Comparison of ENCODE assay signal across 24 cellular contexts in genomic region chr14:94042433-94043091, GRCh38. TPM values are rescaled to one million over a fixed set of nuclear protein-coding genes. Genes with fewer than 3 reads are reported as not detected.
DNase-seq lines count a peak whose midpoint lies in the region; ATAC-seq, FAIRE-seq and TF ChIP-seq lines count a peak whose summit lies in the region.
"Had no signal": no experiment of that assay in that cellular context is flagged by ENCODE, and none has a peak within 500 bp of the region (broad histone marks: within the 10 kb centered on the region; RNA-seq: fewer than 3 reads in every experiment).

No MANE protein-coding gene starts in this region.

- no peak overlapping the region for H3K23ac ChIP-seq in H1 (ENCODE audit: insufficient read length)

- peak overlapping the region; percentile 14; the same call in 1 of the 2 replicates for H4K8ac ChIP-seq in H1 (ENCODE audit: extremely low read depth, insufficient read depth, low read length)

- H3K4me2 ChIP-seq in H1 (ENCODE audit: insufficient read depth in 1 of 2, low read depth in 2 of 2, low read length in 2 of 2) (no peak overlapping the region), skeletal muscle satellite cell (ENCODE audit: low read length) (peak overlapping the region; percentile 21)
- H3K4me2 ChIP-seq: GM23338, PC-9 had no signal

- H2BK12ac ChIP-seq in H1 (ENCODE audit: low read depth, low read length): no peak overlapping the region

- H3K56ac ChIP-seq in H1 (replicated peaks; ENCODE audit: insufficient read length, low read depth, low read length): no peak overlapping the region

- DNase-seq in H1 (ENCODE audit: low read depth in 1 of 2, low spot score in 2 of 2) (no peak), right lobe of liver (no peak)
- DNase-seq: activated CD4-positive, alpha-beta memory T cell treated with anti-CD3 and anti-CD28 coated beads, Interleukin-2, amount 10 ng/mL, durations not matched to agents 7 days and 5 days; activated naive CD4-positive, alpha-beta T cell treated with anti-CD3 and anti-CD28 coated beads for 36 hours; activated T-cell treated with anti-CD3 and anti-CD28 coated beads, Interleukin-2, amount 50 U/mL, for 1 hour; DMS79; erythroblast; NCI-H187; NCI-H2227 treated with DMSO at 0.1 percent for 48 hours; PC-9; SJCRH30; transverse colon; WERI-Rb-1 had no signal

- no peak for TF ChIP-seq RAD21 in H1 (IDR thresholded peaks at IDR 0.05 in 1 of 2, conservative IDR thresholded peaks at IDR 0.05 in 1 of 2; ENCODE audit: low read depth in 2 of 2, low read length in 2 of 2)

- no peaks in the 10 kb centered on the region for H3K23me2 ChIP-seq in H1 (ENCODE audit: low read depth, low read length)

- H2BK5ac ChIP-seq in H1 (ENCODE audit: low read depth, low read length): no peak overlapping the region

- intact Hi-C loops in right lobe of liver (cut with DNase I): loop anchor here (10.0 kb wide), 1 partner anchor 82 kb away; the partner anchor contains the start of gene IFI27L2 (in 2 of the 2)

- H3K79me1 ChIP-seq in H1 (ENCODE audit: low read depth, low read length): no peaks in the 10 kb centered on the region

- H3K27ac ChIP-seq in HUES6 (ENCODE audit: low read depth, low read length): no peak overlapping the region
- H3K27ac ChIP-seq in H1 (ENCODE audit: low read depth, low read length): no peak overlapping the region
- H3K27ac ChIP-seq in right lobe of liver: no peak overlapping the region
- H3K27ac ChIP-seq: ascending aorta, PC-9, SJCRH30, transverse colon, WERI-Rb-1 had no signal

- TF ChIP-seq EP300 in H1 (IDR thresholded peaks at IDR 0.05; ENCODE audit: borderline replicate concordance in 1 of 2, low read depth in 2 of 2, low read length in 2 of 2): no peak

- 76% methylated on average over 12 of the region's 12 CpGs; no CpG with 5 or more reads in 1 of the 2 experiments for WGBS in H1 (ENCODE audit: extremely low coverage in 1 of 2, insufficient coverage in 1 of 2, insufficient read length in 1 of 2, insufficient replicate concordance in 2 of 2, low coverage in 1 of 2, low lambda C conversion rate in 2 of 2, missing lambda C conversion rate in 1 of 2), 2 experiments
- 76% methylated on average over 3 of the region's 12 CpGs for WGBS in right lobe of liver (ENCODE audit: insufficient coverage, low coverage, low lambda C conversion rate, missing lambda C conversion rate)

- no peak overlapping the region for H4K5ac ChIP-seq in H1 (ENCODE audit: insufficient read length, low read depth, low read length)

- H4K91ac ChIP-seq in H1 (replicated peaks; ENCODE audit: insufficient read length, low read length): no peak overlapping the region

- peak overlapping the region; percentile 12 for H3K9ac ChIP-seq in HUES6 (ENCODE audit: low read length)
- H3K9ac ChIP-seq in H1 (replicated peaks in 1 of 4; ENCODE audit: extremely low read depth in 1 of 4, low read depth in 3 of 4, low read length in 3 of 4): no peak overlapping the region
- no peak overlapping the region for H3K9ac ChIP-seq in skeletal muscle satellite cell (ENCODE audit: low read depth, low read length)

- H3K9me3 ChIP-seq in HUES6 (ENCODE audit: control insufficient read depth, insufficient read depth, low read depth, low read length) (no peaks in the 10 kb centered on the region), H1 (ENCODE audit: insufficient read depth in 2 of 2, low read depth in 1 of 2, low read length in 1 of 2) (no peaks in the 10 kb centered on the region), right lobe of liver (no peaks in the 10 kb centered on the region), skeletal muscle satellite cell (replicated peaks; ENCODE audit: low read length) (no peaks in the 10 kb centered on the region)
- H3K9me3 ChIP-seq: ascending aorta, sigmoid colon, SJCRH30, transverse colon had no signal

- no peak overlapping the region for H2AFZ ChIP-seq in H1 (ENCODE audit: low read length)
- H2AFZ ChIP-seq: GM23338, PC-9 had no signal

- POLR2A ChIA-PET in H1 (lab: Charles Lee; ENCODE audit: partially characterized antibody): interaction anchor here (1.0 kb wide), 1 partner anchor 10 kb away, joined by 3 read pairs; no protein-coding TSS in a partner anchor

- peaks cover 41% of the 10 kb centered on the region for H3K36me3 ChIP-seq in HUES6 (ENCODE audit: control insufficient read depth, insufficient read depth, low read length)
- H3K36me3 ChIP-seq in H1 (ENCODE audit: control insufficient read depth in 2 of 4, insufficient read depth in 4 of 4, low read length in 3 of 4): peaks cover 7 to 33% (median 14%) of the 10 kb centered on the region in 4 experiments; a peak in 6 of 8 replicates
- H3K36me3 ChIP-seq in right lobe of liver: peaks cover 0 to 12% (median 6%) of the 10 kb centered on the region in 4 donors
- H3K36me3 ChIP-seq in skeletal muscle satellite cell (ENCODE audit: insufficient read depth, low read length): peaks cover 32% of the 10 kb centered on the region

- no peak overlapping the region for H2BK20ac ChIP-seq in H1 (ENCODE audit: low read length)

- no peaks in the 10 kb centered on the region for H3K4me1 ChIP-seq in HUES6 (ENCODE audit: control insufficient read depth, insufficient read depth, low read length)
- H3K4me1 ChIP-seq in H1 (replicated peaks in 1 of 4; ENCODE audit: control insufficient read depth in 3 of 4, insufficient read depth in 4 of 4, low read length in 3 of 4): no peaks in the 10 kb centered on the region
- H3K4me1 ChIP-seq in right lobe of liver: peaks cover 0 to 8% (median 0%) of the 10 kb centered on the region in 4 donors
- peaks cover 14% of the 10 kb centered on the region for H3K4me1 ChIP-seq in skeletal muscle satellite cell (ENCODE audit: control insufficient read depth, insufficient read depth, low read length)
- H3K4me1 ChIP-seq: SJCRH30, transverse colon had no signal

- peaks cover 0 to 7% of the 10 kb centered on the region in 2 experiments for H4K20me1 ChIP-seq in H1 (replicated peaks in 1 of 2; ENCODE audit: control insufficient read depth in 1 of 2, insufficient read depth in 2 of 2, low read length in 2 of 2)

- H3K27me3 ChIP-seq in HUES6 (ENCODE audit: control insufficient read depth, insufficient read depth, low read length) (no peaks in the 10 kb centered on the region), H1 (replicated peaks in 1 of 4; ENCODE audit: control insufficient read depth in 3 of 4, extremely low read depth in 1 of 4, insufficient read depth in 3 of 4, low read length in 3 of 4) (no peaks in the 10 kb centered on the region), right lobe of liver (no peaks in the 10 kb centered on the region), skeletal muscle satellite cell (ENCODE audit: control insufficient read depth, insufficient read depth, low read length) (no peaks in the 10 kb centered on the region)
- H3K27me3 ChIP-seq: ascending aorta, sigmoid colon, SJCRH30, transverse colon had no signal

- CTCF ChIA-PET in H1 (lab: Charles Lee; ENCODE audit: partially characterized antibody): interaction anchor here (1.0 to 1.5 kb wide), 5 partner anchors 10 to 94 kb away, joined by 3 to 6 read pairs (median 4); no protein-coding TSS in a partner anchor

- H3K79me2 ChIP-seq in H1 (ENCODE audit: control insufficient read depth in 1 of 2, insufficient read depth in 2 of 2, low read length in 2 of 2): no peaks in the 10 kb centered on the region

- H2BK15ac ChIP-seq in H1 (ENCODE audit: low read length): no peak overlapping the region

- H3K4me3 ChIP-seq in HUES6 (ENCODE audit: low read depth, low read length) (no peak overlapping the region), H1 (ENCODE audit: extremely low read depth in 1 of 4, insufficient read depth in 2 of 4, low read depth in 3 of 4, low read length in 4 of 4) (no peak overlapping the region), right lobe of liver (no peak overlapping the region), skeletal muscle satellite cell (ENCODE audit: low read length) (no peak overlapping the region)
- H3K4me3 ChIP-seq: ascending aorta, GM23338, PC-9, sigmoid colon, SJCRH30, transverse colon had no signal

- H3K4ac ChIP-seq in H1 (replicated peaks; ENCODE audit: insufficient read length, low read depth, low read length): no peak overlapping the region

- TF ChIP-seq CTCF in H1 (IDR thresholded peaks at IDR 0.05; ENCODE audit: control extremely low read depth in 1 of 3, insufficient read depth in 1 of 3, low read depth in 1 of 3, low read length in 3 of 3) (no peak), right lobe of liver (IDR thresholded peaks at IDR 0.05) (no peak)

- TF ChIP-seq POLR2A in H1 (IDR thresholded peaks at IDR 0.05; ENCODE audit: control extremely low read depth in 1 of 2, low read depth in 2 of 2, low read length in 2 of 2): no peak
- TF ChIP-seq POLR2A in right lobe of liver (IDR thresholded peaks at IDR 0.05): no peak

- no peak overlapping the region for H3K14ac ChIP-seq in H1 (ENCODE audit: insufficient read length)

- H3K18ac ChIP-seq in H1 (ENCODE audit: extremely low read depth, low read length): no peak overlapping the region

- no peak overlapping the region for H2BK120ac ChIP-seq in H1 (replicated peaks; ENCODE audit: low read depth, low read length)

- no peak overlapping the region for H2AK5ac ChIP-seq in H1 (ENCODE audit: low read depth, low read length)

- no peak for FAIRE-seq in H1 (lab: Jason Lieb, UNC)
- FAIRE-seq: GM12892 had no signal

- ATAC-seq in right lobe of liver: peak; percentile 5 to 25 (median 16)
- ATAC-seq in HG02938 (IDR thresholded peaks at IDR 0.05; ENCODE audit: unreplicated experiment): no peak
- no peak for ATAC-seq in HG02981 (IDR thresholded peaks at IDR 0.05; ENCODE audit: unreplicated experiment)
- no peak for ATAC-seq in HG02970 (IDR thresholded peaks at IDR 0.05; ENCODE audit: low FRiP score, unreplicated experiment)
- ATAC-seq: GM23338 had no signal

RNA-seq across cellular contexts. Expression of gene OTUB2, which starts 16.4 kb away (rescaled TPM):
- 4.1 and 4.2 TPM in 2 replicates for total RNA-seq in H1 (2021; fragmentation: NEBNext Ultra II Directional; extraction: Animal tissue kit (Norgen Biotek cat#: 25700))
- polyA plus RNA-seq in H1 (2011; rRNA removed): 2.2 and 2.6 TPM in 2 replicates
- polyA plus RNA-seq in H1 (2011; cell fraction: cytosol; rRNA removed): 2.1 TPM
- polyA plus RNA-seq in H1 (2011; cell fraction: nucleus; rRNA removed): 3.1 TPM
- polyA plus RNA-seq in H1 (2012, experiment 1 of 2): 2.8 to 4.1 TPM (median 3.5 TPM) in 4 replicates
- polyA plus RNA-seq in H1 (2012, experiment 2 of 2): 5.0 TPM
- polyA plus RNA-seq in H1 (2013, experiment 1 of 2): 2.3 TPM
- polyA plus RNA-seq in H1 (2013, experiment 2 of 2): 2.1 TPM
- 7.9 and 8.0 TPM in 2 replicates for polyA minus RNA-seq in H1 (2011; rRNA and poly(A)+ RNA removed)
- 4.5 TPM for polyA minus RNA-seq in H1 (2011; cell fraction: cytosol; rRNA and poly(A)+ RNA removed)
- polyA minus RNA-seq in H1 (2011; cell fraction: nucleus; rRNA and poly(A)+ RNA removed): 5.9 TPM
- 1 to 10 TPM in 2 of 6 experiments, under 1 TPM in 4; 0.59 to 3.7 (median 0.85) TPM for total RNA-seq in right lobe of liver
- total RNA-seq in skeletal muscle satellite cell (2012; rRNA removed): 1.0 and 2.4 TPM in 2 replicates

RNA-seq across cellular contexts. Expression of gene DDX24, which starts 38.4 kb away (rescaled TPM):
- total RNA-seq in H1 (2021; fragmentation: NEBNext Ultra II Directional; extraction: Animal tissue kit (Norgen Biotek cat#: 25700)): 186 and 201 TPM in 2 replicates
- 73.8 and 89.0 TPM in 2 replicates for polyA plus RNA-seq in H1 (2011; rRNA removed)
- polyA plus RNA-seq in H1 (2011; cell fraction: cytosol; rRNA removed): 112 TPM
- polyA plus RNA-seq in H1 (2011; cell fraction: nucleus; rRNA removed): 96.5 TPM
- 129 to 189 TPM (median 137 TPM) in 4 replicates for polyA plus RNA-seq in H1 (2012, experiment 1 of 2)
- polyA plus RNA-seq in H1 (2012, experiment 2 of 2): 68.9 TPM
- polyA plus RNA-seq in H1 (2013, experiment 1 of 2): 194 TPM
- 175 TPM for polyA plus RNA-seq in H1 (2013, experiment 2 of 2)
- 106 and 119 TPM in 2 replicates for polyA minus RNA-seq in H1 (2011; rRNA and poly(A)+ RNA removed)
- polyA minus RNA-seq in H1 (2011; cell fraction: cytosol; rRNA and poly(A)+ RNA removed): 42.5 TPM
- 60.4 TPM for polyA minus RNA-seq in H1 (2011; cell fraction: nucleus; rRNA and poly(A)+ RNA removed)
- 10 to 100 TPM; 47.8 to 74.0 (median 63.6) TPM for total RNA-seq in right lobe of liver
- total RNA-seq in skeletal muscle satellite cell (2012; rRNA removed): 105 and 122 TPM in 2 replicates

RNA-seq across cellular contexts. Expression of gene IFI27L1, which starts 38.5 kb away (rescaled TPM):
- total RNA-seq in H1 (2021; fragmentation: NEBNext Ultra II Directional; extraction: Animal tissue kit (Norgen Biotek cat#: 25700)): 19.9 and 21.2 TPM in 2 replicates
- polyA plus RNA-seq in H1 (2011; rRNA removed): 30.5 and 36.8 TPM in 2 replicates
- polyA plus RNA-seq in H1 (2011; cell fraction: cytosol; rRNA removed): 33.8 TPM
- polyA plus RNA-seq in H1 (2011; cell fraction: nucleus; rRNA removed): 22.6 TPM
- polyA plus RNA-seq in H1 (2012, experiment 1 of 2): 20.5 to 28.6 TPM (median 24.5 TPM) in 4 replicates
- 30.3 TPM for polyA plus RNA-seq in H1 (2012, experiment 2 of 2)
- 23.2 TPM for polyA plus RNA-seq in H1 (2013, experiment 1 of 2)
- polyA plus RNA-seq in H1 (2013, experiment 2 of 2): 26.4 TPM
- polyA minus RNA-seq in H1 (2011; rRNA and poly(A)+ RNA removed): 5.0 and 5.4 TPM in 2 replicates
- 4.8 TPM for polyA minus RNA-seq in H1 (2011; cell fraction: cytosol; rRNA and poly(A)+ RNA removed)
- 12.0 TPM for polyA minus RNA-seq in H1 (2011; cell fraction: nucleus; rRNA and poly(A)+ RNA removed)
- 1 to 10 TPM; 2.6 to 8.2 (median 5.3) TPM for total RNA-seq in right lobe of liver
- 5.1 and 9.0 TPM in 2 replicates for total RNA-seq in skeletal muscle satellite cell (2012; rRNA removed)
- total RNA-seq: ascending aorta had no signal

RNA-seq across cellular contexts. Expression of gene CCDC197, which starts 45.5 kb away (rescaled TPM):
- total RNA-seq in H1 (2021; fragmentation: NEBNext Ultra II Directional; extraction: Animal tissue kit (Norgen Biotek cat#: 25700)): not detected in 2 replicates
- not detected in 2 replicates for polyA plus RNA-seq in H1 (2011; rRNA removed)
- not detected for polyA plus RNA-seq in H1 (2011; cell fraction: cytosol; rRNA removed)
- not detected for polyA plus RNA-seq in H1 (2011; cell fraction: nucleus; rRNA removed)
- polyA plus RNA-seq in H1 (2012, experiment 1 of 2): not detected in 4 replicates
- not detected for polyA plus RNA-seq in H1 (2012, experiment 2 of 2)
- polyA plus RNA-seq in H1 (2013, experiment 1 of 2): not detected
- not detected for polyA plus RNA-seq in H1 (2013, experiment 2 of 2)
- polyA minus RNA-seq in H1 (2011; rRNA and poly(A)+ RNA removed): not detected in 2 replicates
- polyA minus RNA-seq in H1 (2011; cell fraction: cytosol; rRNA and poly(A)+ RNA removed): not detected
- polyA minus RNA-seq in H1 (2011; cell fraction: nucleus; rRNA and poly(A)+ RNA removed): not detected
- not detected for total RNA-seq in right lobe of liver
- total RNA-seq in skeletal muscle satellite cell (2012; rRNA removed): not detected in 2 replicates
- total RNA-seq: activated naive CD4-positive, alpha-beta T cell treated with anti-CD3 and anti-CD28 coated beads for 36 hours; ascending aorta; GM23338; omental fat pad; PC-9; sigmoid colon; SJCRH30; T-helper 2 cell treated with Interferon-gamma antibody and Interleukin-4, amounts not matched to agents 100 ng/mL and 5 ng/mL, for 36 hours; transverse colon had no signal
- polyA plus RNA-seq: GM23338, sigmoid colon had no signal

Comparison
In these comparisons a context has a peak if more than half of its experiments do, and no peak if none do; other contexts are left out.
1. ATAC-seq: peak in right lobe of liver (4 of 4); none in HG02938 (single experiment), HG02981 (single experiment) and HG02970 (single experiment).